14 cellular contexts compared by ENCODE assay signal in the genomic region with DNA sequence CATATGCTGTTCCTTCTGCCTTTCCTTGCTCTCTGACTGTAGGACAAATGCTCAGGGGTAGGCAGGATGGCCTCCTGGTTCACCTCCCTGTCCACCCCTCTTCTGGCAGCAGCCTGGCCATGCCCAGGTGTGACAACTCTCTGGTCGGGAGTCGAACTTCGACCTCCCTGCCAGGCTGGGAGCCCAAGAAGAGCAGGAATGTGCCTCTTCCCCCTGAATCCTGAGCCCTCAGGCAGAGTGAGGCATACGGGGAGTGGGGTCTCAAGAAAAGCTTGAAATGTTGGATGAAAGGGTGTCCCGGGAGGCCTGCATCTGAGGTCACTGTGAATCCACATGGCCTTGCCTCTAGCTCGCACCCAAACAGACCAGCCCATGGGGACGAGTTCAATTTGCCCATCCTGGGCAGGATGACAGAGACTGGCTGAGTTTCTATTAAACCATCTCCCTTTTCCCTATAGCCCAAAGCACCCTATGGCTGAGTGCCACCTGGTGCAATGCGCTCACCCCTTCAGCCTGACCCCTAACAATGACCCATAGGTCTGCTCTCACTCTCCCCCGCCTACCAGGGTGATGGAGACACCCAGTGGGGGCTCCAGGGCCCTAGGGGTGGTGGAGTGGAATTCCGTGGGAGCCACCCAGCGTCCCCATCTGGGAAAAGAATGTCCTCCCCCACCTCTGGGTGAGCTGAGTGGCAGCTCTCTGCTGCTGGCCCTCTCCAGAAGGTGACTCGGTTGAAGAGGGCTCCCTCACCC. TPM values are rescaled to one million over a fixed set of nuclear protein-coding genes. Genes with fewer than 3 reads are reported as not detected.
"Had no signal": no experiment of that assay in that cellular context is flagged by ENCODE, and none has a peak within 500 bp of the region (broad histone marks: within the 10 kb centered on the region; RNA-seq: fewer than 3 reads in every experiment).

No MANE protein-coding gene starts in this region.

- H3K4me3 ChIP-seq: skin epidermis, stomach had no signal

- H3K27ac ChIP-seq: stomach had no signal

- ATAC-seq: activated CD4-positive, CD25-positive, alpha-beta regulatory T cell treated with anti-CD3 and anti-CD28 coated beads, Interleukin-2, amount 50 U/mL, for 24 hours; naive thymus-derived CD8-positive, alpha-beta T cell had no signal

- DNase-seq: caudate nucleus; cortex of kidney; effector memory CD4-positive, alpha-beta T cell; mammary epithelial cell; occipital lobe; SIG-M5; stomach had no signal

- H3K4me1 ChIP-seq: stomach had no signal

- H3K27me3 ChIP-seq: stomach had no signal

- H3K36me3 ChIP-seq: stomach had no signal

- H3K27ac Mint-ChIP-seq: activated T-helper 2 cell treated with anti-CD3 and anti-CD28 coated beads, Interferon-gamma antibody, Interleukin-2, Interleukin-4, amounts not matched to agents 10 μg/mL and 5 μg/mL and 100 μg/mL, durations not matched to agents 14 hours and 24 hours and 36 hours had no signal

- H3K9me3 Mint-ChIP-seq: activated T-helper 2 cell treated with anti-CD3 and anti-CD28 coated beads, Interferon-gamma antibody, Interleukin-2, Interleukin-4, amounts not matched to agents 10 μg/mL and 5 μg/mL and 100 μg/mL, durations not matched to agents 14 hours and 24 hours and 36 hours had no signal

- H3K4me3 Mint-ChIP-seq: naive thymus-derived CD8-positive, alpha-beta T cell had no signal

RNA-seq across cellular contexts. Expression of gene DIO3, which starts 52.9 kb away (rescaled TPM):
- total RNA-seq: activated T-helper 2 cell treated with anti-CD3 and anti-CD28 coated beads, Interferon-gamma antibody, Interleukin-2, Interleukin-4, amounts not matched to agents 10 μg/mL and 5 μg/mL and 100 μg/mL, durations not matched to agents 14 hours and 24 hours and 36 hours; epithelial cell of proximal tubule; mammary epithelial cell; mononuclear cell; naive thymus-derived CD8-positive, alpha-beta T cell; occipital lobe; T-helper 2 cell treated with Interferon-gamma antibody and Interleukin-4, amounts not matched to agents 100 ng/mL and 5 ng/mL, for 36 hours had no signal
